1 cellular context compared by ENCODE assay signal in the genomic region with DNA sequence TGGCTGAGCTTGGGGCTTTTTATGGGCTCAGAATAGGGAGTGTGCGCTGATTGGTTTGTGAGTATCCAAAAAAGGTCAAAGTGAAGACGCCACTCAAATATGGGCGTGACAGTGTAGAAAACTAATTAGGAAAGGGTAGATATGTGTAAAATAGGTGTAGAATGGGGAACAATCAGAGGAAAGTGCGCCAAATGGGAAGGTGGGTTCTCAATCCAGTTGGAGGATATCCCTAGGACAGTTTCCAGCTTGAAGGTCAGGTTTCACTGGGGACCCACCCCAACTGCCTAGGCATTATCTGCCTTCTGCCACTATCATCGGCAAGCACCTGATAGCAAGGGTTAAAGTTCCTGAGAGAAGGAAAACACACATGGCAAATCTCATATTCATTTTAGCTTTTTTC.
TF ChIP-seq lines count a peak whose summit lies in the region.

No MANE protein-coding gene starts in this region.

TF ChIP-seq in K562, 482 proteins besides CTCF, POLR2A, EP300 and RAD21 (continues in another document):
- no peak for TF ChIP-seq MAFF (IDR thresholded peaks at IDR 0.05; ENCODE audit: low read length)
- TF ChIP-seq TCF3 (CRISPR knock-in tag; IDR thresholded peaks at IDR 0.05), result peak; percentile 76
- peak; percentile 39; the same call in 1 of the 2 replicates for TF ChIP-seq SOX6 (IDR thresholded peaks at IDR 0.05)
- TF ChIP-seq, protein P1, sequence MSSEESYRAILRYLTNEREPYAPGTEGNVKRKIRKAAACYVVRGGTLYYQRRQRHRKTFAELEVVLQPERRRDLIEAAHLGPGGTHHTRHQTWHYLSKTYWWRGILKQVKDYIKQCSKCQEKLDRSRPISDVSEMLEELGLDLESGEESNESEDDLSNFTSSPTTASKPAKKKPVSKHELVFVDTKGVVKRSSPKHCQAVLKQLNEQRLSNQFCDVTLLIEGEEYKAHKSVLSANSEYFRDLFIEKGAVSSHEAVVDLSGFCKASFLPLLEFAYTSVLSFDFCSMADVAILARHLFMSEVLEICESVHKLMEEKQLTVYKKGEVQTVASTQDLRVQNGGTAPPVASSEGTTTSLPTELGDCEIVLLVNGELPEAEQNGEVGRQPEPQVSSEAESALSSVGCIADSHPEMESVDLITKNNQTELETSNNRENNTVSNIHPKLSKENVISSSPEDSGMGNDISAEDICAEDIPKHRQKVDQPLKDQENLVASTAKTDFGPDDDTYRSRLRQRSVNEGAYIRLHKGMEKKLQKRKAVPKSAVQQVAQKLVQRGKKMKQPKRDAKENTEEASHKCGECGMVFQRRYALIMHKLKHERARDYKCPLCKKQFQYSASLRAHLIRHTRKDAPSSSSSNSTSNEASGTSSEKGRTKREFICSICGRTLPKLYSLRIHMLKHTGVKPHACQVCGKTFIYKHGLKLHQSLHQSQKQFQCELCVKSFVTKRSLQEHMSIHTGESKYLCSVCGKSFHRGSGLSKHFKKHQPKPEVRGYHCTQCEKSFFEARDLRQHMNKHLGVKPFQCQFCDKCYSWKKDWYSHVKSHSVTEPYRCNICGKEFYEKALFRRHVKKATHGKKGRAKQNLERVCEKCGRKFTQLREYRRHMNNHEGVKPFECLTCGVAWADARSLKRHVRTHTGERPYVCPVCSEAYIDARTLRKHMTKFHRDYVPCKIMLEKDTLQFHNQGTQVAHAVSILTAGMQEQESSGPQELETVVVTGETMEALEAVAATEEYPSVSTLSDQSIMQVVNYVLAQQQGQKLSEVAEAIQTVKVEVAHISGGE (CRISPR knock-in tag; IDR thresholded peaks at IDR 0.05), result peak in 1 of 3 experiments; percentile 49; a peak in 1 of 6 replicates
- no peak for TF ChIP-seq POU5F1 (IDR thresholded peaks at IDR 0.05; ENCODE audit: borderline replicate concordance, low read depth, low read length, partially characterized antibody)
- TF ChIP-seq HDAC1 (IDR thresholded peaks at IDR 0.05), result 0 out of 4 replicates have a peak, but pooled peaks of 1 of the 2 experiments have one; percentile 23
- TF ChIP-seq HMG20A (CRISPR knock-in tag; conservative IDR thresholded peaks at IDR 0.05), result no peak
- no peak for TF ChIP-seq HDAC8 (tag; IDR thresholded peaks at IDR 0.05)
- no peak for TF ChIP-seq SMC3 (conservative IDR thresholded peaks at IDR 0.05; ENCODE audit: insufficient read depth, low read depth, low read length)
- 0 out of 2 replicates have a peak, but pooled peaks have one; percentile 18 for TF ChIP-seq ATF7 (IDR thresholded peaks at IDR 0.05)
- TF ChIP-seq, protein P2, sequence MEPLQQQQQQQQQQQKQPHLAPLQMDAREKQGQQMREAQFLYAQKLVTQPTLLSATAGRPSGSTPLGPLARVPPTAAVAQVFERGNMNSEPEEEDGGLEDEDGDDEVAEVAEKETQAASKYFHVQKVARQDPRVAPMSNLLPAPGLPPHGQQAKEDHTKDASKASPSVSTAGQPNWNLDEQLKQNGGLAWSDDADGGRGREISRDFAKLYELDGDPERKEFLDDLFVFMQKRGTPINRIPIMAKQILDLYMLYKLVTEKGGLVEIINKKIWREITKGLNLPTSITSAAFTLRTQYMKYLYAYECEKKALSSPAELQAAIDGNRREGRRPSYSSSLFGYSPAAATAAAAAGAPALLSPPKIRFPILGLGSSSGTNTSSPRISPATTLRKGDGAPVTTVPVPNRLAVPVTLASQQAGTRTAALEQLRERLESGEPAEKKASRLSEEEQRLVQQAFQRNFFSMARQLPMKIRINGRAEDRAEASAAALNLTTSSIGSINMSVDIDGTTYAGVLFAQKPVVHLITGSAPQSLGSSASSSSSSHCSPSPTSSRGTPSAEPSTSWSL (CRISPR knock-in tag; IDR thresholded peaks at IDR 0.05; ENCODE audit: borderline replicate concordance), result no peak
- TF ChIP-seq CTBP1 (IDR thresholded peaks at IDR 0.05; ENCODE audit: borderline replicate concordance), result peak; percentile 49; the same call in 1 of the 2 replicates
- TF ChIP-seq POLR2AphosphoS5 (IDR thresholded peaks at IDR 0.05; ENCODE audit: control insufficient read depth, insufficient read depth, low read depth, low read length), result peak; percentile 63; the same call in 1 of the 2 replicates
- no peak for TF ChIP-seq SRSF1 (IDR thresholded peaks at IDR 0.05; ENCODE audit: low read depth, low read length)
- TF ChIP-seq SRF (CRISPR knock-in tag; IDR thresholded peaks at IDR 0.05), result 0 out of 4 replicates have a peak, but pooled peaks of 1 of the 2 experiments have one; percentile 65
- TF ChIP-seq ARNT (IDR thresholded peaks at IDR 0.05), result 0 out of 4 replicates have a peak, but pooled peaks of 1 of the 2 experiments have one; percentile 20
- no peak for TF ChIP-seq POLR2B (IDR thresholded peaks at IDR 0.05; ENCODE audit: low read depth, partially characterized antibody)
- TF ChIP-seq WHSC1 (IDR thresholded peaks at IDR 0.05; ENCODE audit: low read length), result no peak
- no peak for TF ChIP-seq NONO (IDR thresholded peaks at IDR 0.05; ENCODE audit: low read depth in 2 of 2, low read length in 1 of 2)
- 0 out of 2 replicates have a peak, but pooled peaks have one; percentile 30 for TF ChIP-seq FOXM1 (IDR thresholded peaks at IDR 0.05; ENCODE audit: low read depth)
- no peak for TF ChIP-seq FOXM1 (CRISPR knock-in tag; IDR thresholded peaks at IDR 0.05; ENCODE audit: low read depth)
- TF ChIP-seq TCFL5 (CRISPR knock-in tag; conservative IDR thresholded peaks at IDR 0.05), result no peak
- TF ChIP-seq GATAD2A (IDR thresholded peaks at IDR 0.05), result peak; percentile 12; the same call in 1 of the 2 replicates
- peak; percentile 28; the same call in 1 of the 2 replicates for TF ChIP-seq NCOA1 (IDR thresholded peaks at IDR 0.05; ENCODE audit: low read depth)
- TF ChIP-seq, protein P3, sequence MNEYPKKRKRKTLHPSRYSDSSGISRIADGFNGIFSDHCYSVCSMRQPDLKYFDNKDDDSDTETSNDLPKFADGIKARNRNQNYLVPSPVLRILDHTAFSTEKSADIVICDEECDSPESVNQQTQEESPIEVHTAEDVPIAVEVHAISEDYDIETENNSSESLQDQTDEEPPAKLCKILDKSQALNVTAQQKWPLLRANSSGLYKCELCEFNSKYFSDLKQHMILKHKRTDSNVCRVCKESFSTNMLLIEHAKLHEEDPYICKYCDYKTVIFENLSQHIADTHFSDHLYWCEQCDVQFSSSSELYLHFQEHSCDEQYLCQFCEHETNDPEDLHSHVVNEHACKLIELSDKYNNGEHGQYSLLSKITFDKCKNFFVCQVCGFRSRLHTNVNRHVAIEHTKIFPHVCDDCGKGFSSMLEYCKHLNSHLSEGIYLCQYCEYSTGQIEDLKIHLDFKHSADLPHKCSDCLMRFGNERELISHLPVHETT (CRISPR knock-in tag; conservative IDR thresholded peaks at IDR 0.05 in 1 of 2, IDR thresholded peaks at IDR 0.05 in 1 of 2), result no peak
- peak; percentile 90 for TF ChIP-seq ARID1B (IDR thresholded peaks at IDR 0.05)
- TF ChIP-seq HNRNPLL (IDR thresholded peaks at IDR 0.05; ENCODE audit: low read depth, low read length, poor library complexity, severe bottlenecking), result peak; percentile 74
- TF ChIP-seq, protein P4, sequence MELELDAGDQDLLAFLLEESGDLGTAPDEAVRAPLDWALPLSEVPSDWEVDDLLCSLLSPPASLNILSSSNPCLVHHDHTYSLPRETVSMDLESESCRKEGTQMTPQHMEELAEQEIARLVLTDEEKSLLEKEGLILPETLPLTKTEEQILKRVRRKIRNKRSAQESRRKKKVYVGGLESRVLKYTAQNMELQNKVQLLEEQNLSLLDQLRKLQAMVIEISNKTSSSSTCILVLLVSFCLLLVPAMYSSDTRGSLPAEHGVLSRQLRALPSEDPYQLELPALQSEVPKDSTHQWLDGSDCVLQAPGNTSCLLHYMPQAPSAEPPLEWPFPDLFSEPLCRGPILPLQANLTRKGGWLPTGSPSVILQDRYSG (tag; conservative IDR thresholded peaks at IDR 0.05; ENCODE audit: low read depth), result no peak
- TF ChIP-seq MYC (IDR thresholded peaks at IDR 0.05; ENCODE audit: low read depth, low read length), result no peak
- TF ChIP-seq MYC (CRISPR knock-in tag; IDR thresholded peaks at IDR 0.05; ENCODE audit: borderline replicate concordance, low read depth), result no peak
- TF ChIP-seq ZNF197 (CRISPR knock-in tag; IDR thresholded peaks at IDR 0.05; ENCODE audit: low read depth), result no peak
- no peak for TF ChIP-seq RFX1 (IDR thresholded peaks at IDR 0.05)
- TF ChIP-seq MTA2 (IDR thresholded peaks at IDR 0.05; ENCODE audit: low read depth), result peak; percentile 50
- peak; percentile 60; the same call in 1 of the 2 replicates for TF ChIP-seq STAT5A (IDR thresholded peaks at IDR 0.05; ENCODE audit: borderline replicate concordance, low read length)
- no peak for TF ChIP-seq PRPF4 (IDR thresholded peaks at IDR 0.05; ENCODE audit: insufficient read depth, low read depth, low read length, poor library complexity, severe bottlenecking)
- peak; percentile 84 for TF ChIP-seq CBFA2T3 (IDR thresholded peaks at IDR 0.05)
- TF ChIP-seq, protein P5, sequence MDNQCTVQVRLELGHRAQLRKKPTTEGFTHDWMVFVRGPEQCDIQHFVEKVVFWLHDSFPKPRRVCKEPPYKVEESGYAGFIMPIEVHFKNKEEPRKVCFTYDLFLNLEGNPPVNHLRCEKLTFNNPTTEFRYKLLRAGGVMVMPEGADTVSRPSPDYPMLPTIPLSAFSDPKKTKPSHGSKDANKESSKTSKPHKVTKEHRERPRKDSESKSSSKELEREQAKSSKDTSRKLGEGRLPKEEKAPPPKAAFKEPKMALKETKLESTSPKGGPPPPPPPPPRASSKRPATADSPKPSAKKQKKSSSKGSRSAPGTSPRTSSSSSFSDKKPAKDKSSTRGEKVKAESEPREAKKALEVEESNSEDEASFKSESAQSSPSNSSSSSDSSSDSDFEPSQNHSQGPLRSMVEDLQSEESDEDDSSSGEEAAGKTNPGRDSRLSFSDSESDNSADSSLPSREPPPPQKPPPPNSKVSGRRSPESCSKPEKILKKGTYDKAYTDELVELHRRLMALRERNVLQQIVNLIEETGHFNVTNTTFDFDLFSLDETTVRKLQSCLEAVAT (IDR thresholded peaks at IDR 0.05), result no peak
- TF ChIP-seq NR4A1 (CRISPR knock-in tag; IDR thresholded peaks at IDR 0.05), result no peak
- peak; percentile 51; the same call in 1 of the 2 replicates for TF ChIP-seq NR4A1 (tag; IDR thresholded peaks at IDR 0.05)
- peak; percentile 69; the same call in 1 of the 2 replicates for TF ChIP-seq ESRRA (IDR thresholded peaks at IDR 0.05; ENCODE audit: borderline replicate concordance, low read depth)
- peak; percentile 42; the same call in 1 of the 2 replicates for TF ChIP-seq ZNF644 (tag; IDR thresholded peaks at IDR 0.05; ENCODE audit: low read depth)
- TF ChIP-seq, protein P6, sequence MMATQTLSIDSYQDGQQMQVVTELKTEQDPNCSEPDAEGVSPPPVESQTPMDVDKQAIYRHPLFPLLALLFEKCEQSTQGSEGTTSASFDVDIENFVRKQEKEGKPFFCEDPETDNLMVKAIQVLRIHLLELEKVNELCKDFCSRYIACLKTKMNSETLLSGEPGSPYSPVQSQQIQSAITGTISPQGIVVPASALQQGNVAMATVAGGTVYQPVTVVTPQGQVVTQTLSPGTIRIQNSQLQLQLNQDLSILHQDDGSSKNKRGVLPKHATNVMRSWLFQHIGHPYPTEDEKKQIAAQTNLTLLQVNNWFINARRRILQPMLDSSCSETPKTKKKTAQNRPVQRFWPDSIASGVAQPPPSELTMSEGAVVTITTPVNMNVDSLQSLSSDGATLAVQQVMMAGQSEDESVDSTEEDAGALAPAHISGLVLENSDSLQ (IDR thresholded peaks at IDR 0.05), result peak; percentile 88
- TF ChIP-seq, protein P7, sequence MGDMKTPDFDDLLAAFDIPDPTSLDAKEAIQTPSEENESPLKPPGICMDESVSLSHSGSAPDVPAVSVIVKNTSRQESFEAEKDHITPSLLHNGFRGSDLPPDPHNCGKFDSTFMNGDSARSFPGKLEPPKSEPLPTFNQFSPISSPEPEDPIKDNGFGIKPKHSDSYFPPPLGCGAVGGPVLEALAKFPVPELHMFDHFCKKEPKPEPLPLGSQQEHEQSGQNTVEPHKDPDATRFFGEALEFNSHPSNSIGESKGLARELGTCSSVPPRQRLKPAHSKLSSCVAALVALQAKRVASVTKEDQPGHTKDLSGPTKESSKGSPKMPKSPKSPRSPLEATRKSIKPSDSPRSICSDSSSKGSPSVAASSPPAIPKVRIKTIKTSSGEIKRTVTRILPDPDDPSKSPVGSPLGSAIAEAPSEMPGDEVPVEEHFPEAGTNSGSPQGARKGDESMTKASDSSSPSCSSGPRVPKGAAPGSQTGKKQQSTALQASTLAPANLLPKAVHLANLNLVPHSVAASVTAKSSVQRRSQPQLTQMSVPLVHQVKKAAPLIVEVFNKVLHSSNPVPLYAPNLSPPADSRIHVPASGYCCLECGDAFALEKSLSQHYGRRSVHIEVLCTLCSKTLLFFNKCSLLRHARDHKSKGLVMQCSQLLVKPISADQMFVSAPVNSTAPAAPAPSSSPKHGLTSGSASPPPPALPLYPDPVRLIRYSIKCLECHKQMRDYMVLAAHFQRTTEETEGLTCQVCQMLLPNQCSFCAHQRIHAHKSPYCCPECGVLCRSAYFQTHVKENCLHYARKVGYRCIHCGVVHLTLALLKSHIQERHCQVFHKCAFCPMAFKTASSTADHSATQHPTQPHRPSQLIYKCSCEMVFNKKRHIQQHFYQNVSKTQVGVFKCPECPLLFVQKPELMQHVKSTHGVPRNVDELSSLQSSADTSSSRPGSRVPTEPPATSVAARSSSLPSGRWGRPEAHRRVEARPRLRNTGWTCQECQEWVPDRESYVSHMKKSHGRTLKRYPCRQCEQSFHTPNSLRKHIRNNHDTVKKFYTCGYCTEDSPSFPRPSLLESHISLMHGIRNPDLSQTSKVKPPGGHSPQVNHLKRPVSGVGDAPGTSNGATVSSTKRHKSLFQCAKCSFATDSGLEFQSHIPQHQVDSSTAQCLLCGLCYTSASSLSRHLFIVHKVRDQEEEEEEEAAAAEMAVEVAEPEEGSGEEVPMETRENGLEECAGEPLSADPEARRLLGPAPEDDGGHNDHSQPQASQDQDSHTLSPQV (IDR thresholded peaks at IDR 0.05), result peak; percentile 61
- TF ChIP-seq SMAD4 (CRISPR knock-in tag; conservative IDR thresholded peaks at IDR 0.05), result 0 out of 2 replicates have a peak, but pooled peaks have one; percentile 34
- TF ChIP-seq, protein P8, sequence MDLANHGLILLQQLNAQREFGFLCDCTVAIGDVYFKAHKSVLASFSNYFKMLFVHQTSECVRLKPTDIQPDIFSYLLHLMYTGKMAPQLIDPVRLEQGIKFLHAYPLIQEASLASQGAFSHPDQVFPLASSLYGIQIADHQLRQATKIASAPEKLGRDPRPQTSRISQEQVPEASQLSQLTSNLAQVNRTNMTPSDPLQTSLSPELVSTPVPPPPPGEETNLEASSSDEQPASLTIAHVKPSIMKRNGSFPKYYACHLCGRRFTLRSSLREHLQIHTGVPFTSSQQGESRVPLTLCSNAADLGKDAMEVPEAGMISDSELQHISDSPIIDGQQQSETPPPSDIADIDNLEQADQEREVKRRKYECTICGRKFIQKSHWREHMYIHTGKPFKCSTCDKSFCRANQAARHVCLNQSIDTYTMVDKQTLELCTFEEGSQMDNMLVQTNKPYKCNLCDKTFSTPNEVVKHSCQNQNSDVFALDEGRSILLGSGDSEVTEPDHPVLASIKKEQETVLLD (IDR thresholded peaks at IDR 0.05), result peak; percentile 57; the same call in 1 of the 2 replicates
- TF ChIP-seq NCOR1 (IDR thresholded peaks at IDR 0.05), result peak; percentile 63
- peak in 1 of 2 experiments; percentile 80; a peak in 3 of 4 replicates for TF ChIP-seq RCOR1 (IDR thresholded peaks at IDR 0.05; ENCODE audit: borderline replicate concordance in 1 of 2, low read depth in 2 of 2, low read length in 2 of 2)
- TF ChIP-seq ZFP1 (CRISPR knock-in tag; IDR thresholded peaks at IDR 0.05), result no peak
- TF ChIP-seq LCOR (CRISPR knock-in tag; IDR thresholded peaks at IDR 0.05), result peak; percentile 92
- TF ChIP-seq ZNF695 (CRISPR knock-in tag; IDR thresholded peaks at IDR 0.05), result no peak
- TF ChIP-seq BMI1 (IDR thresholded peaks at IDR 0.05; ENCODE audit: low read length), result no peak
- 0 out of 2 replicates have a peak, but pooled peaks have one; percentile 5 for TF ChIP-seq NFRKB (IDR thresholded peaks at IDR 0.05; ENCODE audit: low read depth)
- no peak for TF ChIP-seq ETV1 (tag; conservative IDR thresholded peaks at IDR 0.05; ENCODE audit: low read depth)
- peak; percentile 77 for TF ChIP-seq LEF1 (IDR thresholded peaks at IDR 0.05)
